Comparison of ENCODE assay signal across 11 cellular contexts in genomic region chrX:91780008-91780407, GRCh38. TPM values are rescaled to one million over a fixed set of nuclear protein-coding genes. Genes with fewer than 3 reads are reported as not detected.
DNase-seq lines count a peak whose midpoint lies in the region; TF ChIP-seq lines count a peak whose summit lies in the region.
"Not testable (repeated sequence)": the region's sequence is repeated elsewhere in the genome, so short reads cannot be mapped to it uniquely, and the experiment has no call there.
"Had no signal": no experiment of that assay in that cellular context is flagged by ENCODE, and none has a peak within 500 bp of the region (broad histone marks: within the 10 kb centered on the region; RNA-seq: fewer than 3 reads in every experiment).

No MANE protein-coding gene starts in this region.

- not testable (repeated sequence) for TF ChIP-seq CTCF in brain (conservative IDR thresholded peaks at IDR 0.05); cardiac muscle cell (IDR thresholded peaks at IDR 0.05; ENCODE audit: low read depth, low read length); neural crest cell (conservative IDR thresholded peaks at IDR 0.05); spleen (IDR thresholded peaks at IDR 0.05 in 8 of 11, conservative IDR thresholded peaks at IDR 0.05 in 3 of 11)

- in situ Hi-C loops in KBM-7 (cut with MboI; ENCODE audit: low pct_unique_long_range_greater_than_20kb, low sequenced_read_pairs), result not testable (repeated sequence)

- peak overlapping the region in 2 of 5 experiments; percentile 20 to 62 for H3K27ac Mint-ChIP-seq in brain
- H3K27ac Mint-ChIP-seq in neural crest cell (ENCODE audit: unreplicated experiment), result not testable (repeated sequence)

- H3K36me3 ChIP-seq in ES-I3 (ENCODE audit: insufficient read depth, low read length); cardiac muscle cell; iPS-20b (ENCODE audit: insufficient read depth, low read depth, low read length); spleen: not testable (repeated sequence)

- not testable (repeated sequence) for H3K27me3 Mint-ChIP-seq in brain
- H3K27me3 Mint-ChIP-seq in neural crest cell (ENCODE audit: low read depth), result peaks cover 70% of the 10 kb centered on the region

- H3K4me3 ChIP-seq in cardiac muscle cell (peak overlapping the region; percentile 33), iPS-20b (ENCODE audit: low read length) (peak overlapping the region; percentile 65; the same call in 1 of the 2 replicates)
- not testable (repeated sequence) for H3K4me3 ChIP-seq in spleen

- not testable (repeated sequence) for H3K27ac ChIP-seq in cardiac muscle cell; iPS-20b (ENCODE audit: low read length); spleen

- H3K9me3 Mint-ChIP-seq in brain, neural crest cell: not testable (repeated sequence)

- H3K9ac ChIP-seq in ES-I3 (ENCODE audit: low read depth, low read length), result peak overlapping the region; percentile 58
- peak overlapping the region; percentile 41; the same call in 1 of the 2 replicates for H3K9ac ChIP-seq in iPS-20b (ENCODE audit: low read depth, low read length)

- TF ChIP-seq POLR2A in spleen (IDR thresholded peaks at IDR 0.05), result not testable (repeated sequence)

- H3K4me3 Mint-ChIP-seq in brain (peak overlapping the region; percentile 88 to 97 (median 90)), neural crest cell (peak overlapping the region; percentile 91)

- 0 to 13% (median 4%) methylated on average over 8 to 17 of the region's 17 CpGs for WGBS in spleen, 5 donors

- H3K9me3 ChIP-seq in ES-I3 (ENCODE audit: control insufficient read depth, insufficient read depth, low read length); cardiac muscle cell (ENCODE audit: low read depth); iPS-20b (ENCODE audit: insufficient read depth, low read depth, low read length); spleen: not testable (repeated sequence)

- intact Hi-C loops in spleen (cut with DNase I; ENCODE audit: low total_unique reads), result not testable (repeated sequence)

- H3K36me3 Mint-ChIP-seq in brain; neural crest cell (ENCODE audit: low read depth): not testable (repeated sequence)

- peaks cover 66% of the 10 kb centered on the region for H3K27me3 ChIP-seq in cardiac muscle cell
- H3K27me3 ChIP-seq in iPS-20b (ENCODE audit: insufficient read depth, low read length), result peaks cover 31% of the 10 kb centered on the region
- H3K27me3 ChIP-seq in spleen (replicated peaks in 1 of 7), result peaks cover 0 to 35% (median 15%) of the 10 kb centered on the region in 7 donors

- DNase-seq in KBM-7 (peak; percentile 37), NCI-H2171 treated with DMSO at 0.1 percent for 48 hours (lab: John Stamatoyannopoulos, UW) (peak; percentile 17), cardiac muscle cell (ENCODE audit: low read depth in 1 of 2, low spot score in 1 of 2) (peak in 1 of 2 donors; percentile 2), spleen (peak; percentile 62)
- DNase-seq in neural crest cell (ENCODE audit: low read depth, low spot score), result not testable (repeated sequence)

- not testable (repeated sequence) for H3K4me1 ChIP-seq in ES-I3 (ENCODE audit: insufficient read depth, low read length); iPS-20b (ENCODE audit: insufficient read depth, low read length); spleen
- peaks cover 11% of the 10 kb centered on the region for H3K4me1 ChIP-seq in cardiac muscle cell (ENCODE audit: low read depth)

- peaks cover 15% of the 10 kb centered on the region for H3K4me1 Mint-ChIP-seq in brain
- not testable (repeated sequence) for H3K4me1 Mint-ChIP-seq in neural crest cell

RNA-seq across cellular contexts. Expression of gene PCDH11X, which starts 0.8 kb away (rescaled TPM):
- polyA plus RNA-seq in brain (ENCODE audit: insufficient read depth, low read depth, low replicate concordance) (0.25 TPM), cardiac muscle cell (1.4 and 2.0 TPM in 2 replicates), spleen (under 1 TPM; 0.07 to 0.13 (median 0.08) TPM)
- total RNA-seq in cardiac muscle cell (0.99 and 1.4 TPM in 2 replicates), neural crest cell (1.9 TPM in 2 replicates), spleen (1 to 10 TPM in 1 of 7 donors, under 1 TPM in 6; 0.42 to 1.4 (median 0.72) TPM)
- total RNA-seq: HepG2, HFFc6, PC-9 had no signal
- polyA plus RNA-seq: HepG2 had no signal
